In genomic region chr12:32568241-32568640, GRCh38 we compare ENCODE assay signal across 12 cellular contexts.
DNase-seq lines count a peak whose midpoint lies in the region; ATAC-seq and TF ChIP-seq lines count a peak whose summit lies in the region.
"Had no signal": no experiment of that assay in that cellular context is flagged by ENCODE, and none has a peak within 500 bp of the region (broad histone marks: within the 10 kb centered on the region; RNA-seq: fewer than 3 reads in every experiment).

No MANE protein-coding gene starts in this region.

- H3K27me3 ChIP-seq in GM23248 (replicated peaks; ENCODE audit: insufficient read depth) (no peaks in the 10 kb centered on the region), SJSA1 (replicated peaks) (no peaks in the 10 kb centered on the region)

- H3K4me3 ChIP-seq in GM23248 (peak overlapping the region; percentile 30), SJSA1 (no peak overlapping the region)

- CTCF ChIA-PET in activated CD8-positive, alpha-beta T cell treated with anti-CD3 and anti-CD28 coated beads for 36 hours (lab: Charles Lee): interaction anchor here (1.5 kb wide), 1 partner anchor 34 kb away, joined by 3 read pairs; no protein-coding TSS in a partner anchor

- no peaks in the 10 kb centered on the region for H3K79me2 ChIP-seq in GM23248 (ENCODE audit: insufficient read depth)

- H2AFZ ChIP-seq in GM23248: peak overlapping the region; percentile 57; the same call in 1 of the 2 replicates

- ATAC-seq in GM18520 (IDR thresholded peaks at IDR 0.05; ENCODE audit: unreplicated experiment): no peak
- ATAC-seq in activated CD8-positive, alpha-beta T cell treated with anti-CD3 and anti-CD28 coated beads for 36 hours: no peak
- ATAC-seq: stimulated activated naive CD8-positive, alpha-beta T cell treated with anti-CD3 and anti-CD28 coated beads, Interleukin-15, amount 100 ng/mL, for 72 hours had no signal

- peaks cover 2% of the 10 kb centered on the region for H3K9me3 Mint-ChIP-seq in activated T-cell treated with anti-CD3 and anti-CD28 coated beads, Interleukin-2, amount 50 U/mL, for 24 hours
- no peaks in the 10 kb centered on the region for H3K9me3 Mint-ChIP-seq in activated CD8-positive, alpha-beta T cell treated with anti-CD3 and anti-CD28 coated beads for 36 hours
- H3K9me3 Mint-ChIP-seq: dendritic cell treated with granulocyte-macrophage colony-stimulating factor and Interleukin-4, amounts not matched to agents 40 ng/mL and 50 ng/mL, for 4 days had no signal

- no peaks in the 10 kb centered on the region for H4K20me1 ChIP-seq in GM23248 (ENCODE audit: insufficient read depth)

- H3K4me1 Mint-ChIP-seq in activated T-cell treated with anti-CD3 and anti-CD28 coated beads, Interleukin-2, amount 50 U/mL, for 24 hours (ENCODE audit: low read depth): no peaks in the 10 kb centered on the region
- no peaks in the 10 kb centered on the region for H3K4me1 Mint-ChIP-seq in activated CD8-positive, alpha-beta T cell treated with anti-CD3 and anti-CD28 coated beads for 36 hours (ENCODE audit: low read depth)
- H3K4me1 Mint-ChIP-seq: stimulated activated naive CD8-positive, alpha-beta T cell treated with anti-CD3 and anti-CD28 coated beads, Interleukin-15, amount 100 ng/mL, for 72 hours had no signal

- H3K4me3 Mint-ChIP-seq in activated T-cell treated with anti-CD3 and anti-CD28 coated beads, Interleukin-2, amount 50 U/mL, for 24 hours: no peak overlapping the region
- H3K4me3 Mint-ChIP-seq in activated CD8-positive, alpha-beta T cell treated with anti-CD3 and anti-CD28 coated beads for 36 hours: no peak overlapping the region
- H3K4me3 Mint-ChIP-seq: dendritic cell treated with granulocyte-macrophage colony-stimulating factor and Interleukin-4, amounts not matched to agents 40 ng/mL and 50 ng/mL, for 4 days; stimulated activated naive CD8-positive, alpha-beta T cell treated with anti-CD3 and anti-CD28 coated beads, Interleukin-15, amount 100 ng/mL, for 72 hours had no signal

- peak; percentile 94 for DNase-seq in GM23248
- DNase-seq in SJSA1 (ENCODE audit: low read depth in 1 of 2, low spot score in 2 of 2): peak; percentile 48 to 70
- peak; percentile 71 for DNase-seq in fibroblast of the conjunctiva (ENCODE audit: low read depth)
- DNase-seq in putamen (ENCODE audit: low spot score): peak; percentile 38
- no peak for DNase-seq in SIG-M5 (lab: John Stamatoyannopoulos, UW)
- no peak for DNase-seq in activated T-cell treated with anti-CD3 and anti-CD28 coated beads, Interleukin-2, amount 50 U/mL, for 24 hours
- DNase-seq in activated CD8-positive, alpha-beta T cell treated with anti-CD3 and anti-CD28 coated beads for 36 hours: no peak
- DNase-seq: NCI-H187; stimulated activated naive CD8-positive, alpha-beta T cell treated with anti-CD3 and anti-CD28 coated beads, Interleukin-15, amount 100 ng/mL, for 72 hours; WERI-Rb-1 had no signal

- peaks cover 32% of the 10 kb centered on the region for H3K4me1 ChIP-seq in GM23248 (ENCODE audit: insufficient read depth)
- peaks cover 34% of the 10 kb centered on the region for H3K4me1 ChIP-seq in SJSA1 (replicated peaks)

- H3K36me3 ChIP-seq in GM23248 (ENCODE audit: low read depth) (no peaks in the 10 kb centered on the region), SJSA1 (no peaks in the 10 kb centered on the region)
- H3K36me3 ChIP-seq: WERI-Rb-1 had no signal

- peak overlapping the region; percentile 42 for H3K9ac ChIP-seq in GM23248

- in situ Hi-C loops in GM23248 (cut with MboI): no loop called here

- H3K36me3 Mint-ChIP-seq in activated T-cell treated with anti-CD3 and anti-CD28 coated beads, Interleukin-2, amount 50 U/mL, for 24 hours (ENCODE audit: low read depth): no peaks in the 10 kb centered on the region
- no peaks in the 10 kb centered on the region for H3K36me3 Mint-ChIP-seq in activated CD8-positive, alpha-beta T cell treated with anti-CD3 and anti-CD28 coated beads for 36 hours (ENCODE audit: low read depth)

- WGBS in GM23248 (ENCODE audit: low coverage in 1 of 2, low lambda C conversion rate in 2 of 2, missing lambda C conversion rate in 2 of 2), 2 experiments: 0% methylated on average over 1 of the region's 1 CpG

- intact Hi-C loops in activated CD8-positive, alpha-beta T cell treated with anti-CD3 and anti-CD28 coated beads for 36 hours (cut with micrococcal nuclease): no loop called here

- H3K27ac ChIP-seq in GM23248: peak overlapping the region; percentile 86
- H3K27ac ChIP-seq in SJSA1: peak overlapping the region; percentile 84
- H3K27ac ChIP-seq: WERI-Rb-1 had no signal

- H3F3A ChIP-seq in GM23248 (ENCODE audit: insufficient read depth): peaks cover 24% of the 10 kb centered on the region

- POLR2A ChIA-PET in activated CD8-positive, alpha-beta T cell treated with anti-CD3 and anti-CD28 coated beads for 36 hours (lab: Charles Lee): no interaction called here

- H3K9me3 ChIP-seq in GM23248 (ENCODE audit: low read depth) (no peaks in the 10 kb centered on the region), SJSA1 (replicated peaks) (no peaks in the 10 kb centered on the region)

- no peaks in the 10 kb centered on the region for H3K9me2 ChIP-seq in GM23248 (ENCODE audit: insufficient read depth)

- H3K27me3 Mint-ChIP-seq in activated T-cell treated with anti-CD3 and anti-CD28 coated beads, Interleukin-2, amount 50 U/mL, for 24 hours: no peaks in the 10 kb centered on the region
- no peaks in the 10 kb centered on the region for H3K27me3 Mint-ChIP-seq in activated CD8-positive, alpha-beta T cell treated with anti-CD3 and anti-CD28 coated beads for 36 hours
- H3K27me3 Mint-ChIP-seq: dendritic cell treated with granulocyte-macrophage colony-stimulating factor and Interleukin-4, amounts not matched to agents 40 ng/mL and 50 ng/mL, for 4 days; stimulated activated naive CD8-positive, alpha-beta T cell treated with anti-CD3 and anti-CD28 coated beads, Interleukin-15, amount 100 ng/mL, for 72 hours had no signal

- H3K27ac Mint-ChIP-seq in activated T-cell treated with anti-CD3 and anti-CD28 coated beads, Interleukin-2, amount 50 U/mL, for 24 hours: no peak overlapping the region
- H3K27ac Mint-ChIP-seq in activated CD8-positive, alpha-beta T cell treated with anti-CD3 and anti-CD28 coated beads for 36 hours: no peak overlapping the region
- H3K27ac Mint-ChIP-seq: stimulated activated naive CD8-positive, alpha-beta T cell treated with anti-CD3 and anti-CD28 coated beads, Interleukin-15, amount 100 ng/mL, for 72 hours had no signal

- TF ChIP-seq CTCF in activated CD8-positive, alpha-beta T cell treated with anti-CD3 and anti-CD28 coated beads for 36 hours (IDR thresholded peaks at IDR 0.05): no peak

- H3K4me2 ChIP-seq in GM23248 (ENCODE audit: unreplicated experiment): peak overlapping the region; percentile 61

Comparison
In these comparisons a context has a peak if more than half of its experiments do, and no peak if none do; other contexts are left out.
1. DNase-seq: peak in GM23248 (single experiment), SJSA1 (2 of 2), fibroblast of the conjunctiva (single experiment) and putamen (single experiment); none in SIG-M5 (single experiment), activated T-cell treated with anti-CD3 and anti-CD28 coated beads, Interleukin-2, amount 50 U/mL, for 24 hours (single experiment) and activated CD8-positive, alpha-beta T cell treated with anti-CD3 and anti-CD28 coated beads for 36 hours (single experiment).